8 cellular contexts compared by ENCODE assay signal in genomic region chr12:122366685-122367475, GRCh38. TPM values are rescaled to one million over a fixed set of nuclear protein-coding genes. Genes with fewer than 3 reads are reported as not detected.
DNase-seq lines count a peak whose midpoint lies in the region; ATAC-seq lines count a peak whose summit lies in the region.

No MANE protein-coding gene starts in this region.

- peaks cover 16% of the 10 kb centered on the region for H3K4me1 Mint-ChIP-seq in activated CD4-positive, alpha-beta T cell treated with anti-CD3 and anti-CD28 coated beads, Interleukin-2, amount 10 ng/mL, durations not matched to agents 7 days and 5 days

- POLR2A ChIA-PET in activated CD4-positive, alpha-beta T cell treated with anti-CD3 and anti-CD28 coated beads, Interleukin-2, amount 10 ng/mL, durations not matched to agents 7 days and 5 days (lab: Charles Lee) = interaction anchor here (0.6 kb wide), 1 partner anchor 565 kb away, joined by 3 read pairs; no protein-coding TSS in a partner anchor

- no peak for ATAC-seq in GM21576 (IDR thresholded peaks at IDR 0.05; ENCODE audit: unreplicated experiment)

- H3K36me3 Mint-ChIP-seq in activated CD4-positive, alpha-beta T cell treated with anti-CD3 and anti-CD28 coated beads, Interleukin-2, amount 10 ng/mL, durations not matched to agents 7 days and 5 days (ENCODE audit: low read depth) = peaks cover 22% of the 10 kb centered on the region

- H3K27me3 Mint-ChIP-seq in activated CD4-positive, alpha-beta T cell treated with anti-CD3 and anti-CD28 coated beads, Interleukin-2, amount 10 ng/mL, durations not matched to agents 7 days and 5 days = no peaks in the 10 kb centered on the region

- peak overlapping the region; percentile 44 for H3K27ac Mint-ChIP-seq in activated CD4-positive, alpha-beta T cell treated with anti-CD3 and anti-CD28 coated beads, Interleukin-2, amount 10 ng/mL, durations not matched to agents 7 days and 5 days

- CTCF ChIA-PET in activated CD4-positive, alpha-beta T cell treated with anti-CD3 and anti-CD28 coated beads, Interleukin-2, amount 10 ng/mL, durations not matched to agents 7 days and 5 days (lab: Charles Lee) = interaction anchor here (1.1 kb wide), 1 partner anchor 33 kb away, joined by 3 read pairs; no protein-coding TSS in a partner anchor

- no peak for DNase-seq in activated CD4-positive, alpha-beta T cell treated with anti-CD3 and anti-CD28 coated beads, Interleukin-2, amount 10 ng/mL, durations not matched to agents 7 days and 5 days
- DNase-seq in activated CD4-positive, alpha-beta T cell treated with anti-CD3 and anti-CD28 coated beads for 4 hours = no peak
- peak; percentile 89 for DNase-seq in SW480 (ENCODE audit: low spot score)
- DNase-seq in globus pallidus (ENCODE audit: low spot score) = peak; percentile 23
- peak; percentile 66 for DNase-seq in pulmonary artery endothelial cell (ENCODE audit: low read depth, low spot score)
- DNase-seq in GDM1 (lab: John Stamatoyannopoulos, UW) = no peak
- no peak for DNase-seq in DMS114 treated with DMSO at 0.1 percent for 48 hours (lab: John Stamatoyannopoulos, UW; ENCODE audit: unreplicated experiment)

- H3K4me3 Mint-ChIP-seq in activated CD4-positive, alpha-beta T cell treated with anti-CD3 and anti-CD28 coated beads, Interleukin-2, amount 10 ng/mL, durations not matched to agents 7 days and 5 days = no peak overlapping the region

- no peaks in the 10 kb centered on the region for H3K9me3 Mint-ChIP-seq in activated CD4-positive, alpha-beta T cell treated with anti-CD3 and anti-CD28 coated beads, Interleukin-2, amount 10 ng/mL, durations not matched to agents 7 days and 5 days

RNA-seq across cellular contexts. Expression of gene CLIP1, which starts 55.6 kb away (rescaled TPM):
- total RNA-seq in activated CD4-positive, alpha-beta T cell treated with anti-CD3 and anti-CD28 coated beads, Interleukin-2, amount 10 ng/mL, durations not matched to agents 7 days and 5 days = 10 to 100 TPM; 75.6 to 76.5 TPM
- total RNA-seq in pulmonary artery endothelial cell = 47.4 and 59.2 TPM in 2 replicates

Comparison
In these comparisons a context has a peak if more than half of its experiments do, and no peak if none do; other contexts are left out.
1. DNase-seq: peak in SW480 (single experiment), globus pallidus (single experiment) and pulmonary artery endothelial cell (single experiment); none in activated CD4-positive, alpha-beta T cell treated with anti-CD3 and anti-CD28 coated beads, Interleukin-2, amount 10 ng/mL, durations not matched to agents 7 days and 5 days (single experiment), activated CD4-positive, alpha-beta T cell treated with anti-CD3 and anti-CD28 coated beads for 4 hours (0 of 2), GDM1 (single experiment) and DMS114 treated with DMSO at 0.1 percent for 48 hours (single experiment).